Comparison of ENCODE assay signal across 1 cellular context in the genomic region with DNA sequence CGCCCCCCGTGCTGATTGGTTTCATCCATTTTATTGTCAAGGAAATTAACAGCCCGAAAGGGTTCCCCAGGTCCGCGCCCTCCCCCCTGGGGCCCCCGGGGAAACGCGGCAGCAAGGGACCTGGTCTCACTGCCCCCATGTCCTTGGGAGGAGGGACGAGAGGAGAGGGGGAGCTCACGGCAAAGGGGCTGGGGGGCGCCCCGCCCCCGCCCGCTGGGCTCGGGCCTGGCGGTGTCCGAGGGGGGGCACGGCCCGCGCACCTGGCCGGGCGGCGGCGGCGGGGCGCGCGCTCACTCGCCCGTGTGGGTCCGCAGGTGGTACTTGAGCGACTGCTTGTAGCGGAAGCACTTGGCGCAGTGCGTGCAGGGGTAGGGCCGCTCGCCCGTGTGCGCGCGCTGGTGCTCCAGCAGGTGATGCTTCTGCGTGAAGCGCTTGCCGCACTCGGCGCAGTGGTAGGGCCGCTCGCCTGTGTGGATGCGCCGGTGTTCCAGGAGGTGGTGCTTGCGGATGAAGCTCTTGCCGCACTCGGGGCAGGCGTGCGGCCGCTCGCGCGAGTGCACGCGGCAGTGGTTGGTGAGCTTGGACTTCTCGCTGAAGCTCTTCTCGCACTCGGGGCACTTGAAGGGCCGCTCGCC.
TF ChIP-seq lines count a peak whose summit lies in the region.

No MANE protein-coding gene starts in this region.

TF ChIP-seq in GM23338, 12 proteins besides CTCF, POLR2A, EP300 and RAD21 (continued from another document):
- TF ChIP-seq ZNF331 (CRISPR knock-in tag; IDR thresholded peaks at IDR 0.05; ENCODE audit: low read depth) = no peak
- TF ChIP-seq CREB1 (CRISPR knock-in tag; IDR thresholded peaks at IDR 0.05; ENCODE audit: low read depth) = no peak
- TF ChIP-seq ZNF114 (CRISPR knock-in tag; IDR thresholded peaks at IDR 0.05) = no peak
- no peak; the same call in 1 of the 2 replicates for TF ChIP-seq POLR2AphosphoS5 (IDR thresholded peaks at IDR 0.05; ENCODE audit: low read depth)
